ENCODE assay signal across 8 cellular contexts in genomic region chrX:55450259-55450658, GRCh38. TPM values are rescaled to one million over a fixed set of nuclear protein-coding genes. Genes with fewer than 3 reads are reported as not detected.
DNase-seq lines count a peak whose midpoint lies in the region; ATAC-seq and TF ChIP-seq lines count a peak whose summit lies in the region.

No MANE protein-coding gene starts in this region.

- no peaks in the 10 kb centered on the region for H3K36me3 Mint-ChIP-seq in nephron (ENCODE audit: low read depth)
- H3K36me3 Mint-ChIP-seq in T-helper 17 cell (ENCODE audit: low read depth), result no peaks in the 10 kb centered on the region

- ATAC-seq in GM21367 (IDR thresholded peaks at IDR 0.05; ENCODE audit: unreplicated experiment), result no peak
- ATAC-seq in GM21526 (IDR thresholded peaks at IDR 0.05; ENCODE audit: low FRiP score, unreplicated experiment), result no peak
- no peak for ATAC-seq in T-helper 17 cell
- ATAC-seq in HG03439 (IDR thresholded peaks at IDR 0.05; ENCODE audit: unreplicated experiment), result no peak

- DNase-seq in D341Med (ENCODE audit: low spot score) (peak; percentile 3), HT-29 (ENCODE audit: low spot score) (peak; percentile 26), cerebellum (ENCODE audit: low spot score) (peak; percentile 10), T-helper 17 cell (no peak)

- H3K27me3 Mint-ChIP-seq in nephron (ENCODE audit: low read depth) (peaks cover 5% of the 10 kb centered on the region), T-helper 17 cell (no peaks in the 10 kb centered on the region)

- peaks cover 2% of the 10 kb centered on the region for H3K9me3 Mint-ChIP-seq in nephron

- H3K4me3 Mint-ChIP-seq in nephron (peak overlapping the region; percentile 57 to 81 (median 79)), T-helper 17 cell (no peak overlapping the region)

- peak in 1 of 3 experiments; percentile 11 for TF ChIP-seq CTCF in nephron (IDR thresholded peaks at IDR 0.05; ENCODE audit: unreplicated experiment in 3 of 3)

- H3K9me3 ChIP-seq in T-helper 17 cell (ENCODE audit: control insufficient read depth, low read length, poor library complexity, severe bottlenecking), result no peaks in the 10 kb centered on the region

- H3K4me1 Mint-ChIP-seq in nephron (peaks cover 15% of the 10 kb centered on the region), T-helper 17 cell (peaks cover 15% of the 10 kb centered on the region)

- peak overlapping the region; percentile 37 to 98 (median 94) for H3K27ac Mint-ChIP-seq in nephron
- no peak overlapping the region for H3K27ac Mint-ChIP-seq in T-helper 17 cell

RNA-seq across cellular contexts. Expression of gene MAGEH1, which starts 1.7 kb away (rescaled TPM):
- not detected in 2 replicates for total RNA-seq in HT-29 (2014; rRNA removed; shearing (Covaris generic))
- total RNA-seq in cerebellum (45.6 TPM), T-helper 17 cell (10 to 100 TPM; 13.1 to 13.5 TPM)

RNA-seq across cellular contexts. Expression of gene USP51, which starts 39.4 kb away (rescaled TPM):
- not detected in 2 replicates for total RNA-seq in HT-29 (2014; rRNA removed; shearing (Covaris generic))
- total RNA-seq in cerebellum (7.5 TPM), T-helper 17 cell (1 to 10 TPM; 1.5 to 1.8 TPM)

Comparison
In these comparisons a context has a peak if more than half of its experiments do, and no peak if none do; other contexts are left out.
1. DNase-seq: peak in D341Med (single experiment), HT-29 (single experiment) and cerebellum (single experiment); none in T-helper 17 cell (0 of 3).
2. RNA of gene MAGEH1, which starts 1.7 kb away (total RNA-seq): 45.6 TPM in cerebellum (single experiment) and 13.1 to 13.5 TPM in T-helper 17 cell; not detected in HT-29; every median in the first group is over 10 times any median in the second.